ENCODE assay signal across 20 cellular contexts in the genomic region with DNA sequence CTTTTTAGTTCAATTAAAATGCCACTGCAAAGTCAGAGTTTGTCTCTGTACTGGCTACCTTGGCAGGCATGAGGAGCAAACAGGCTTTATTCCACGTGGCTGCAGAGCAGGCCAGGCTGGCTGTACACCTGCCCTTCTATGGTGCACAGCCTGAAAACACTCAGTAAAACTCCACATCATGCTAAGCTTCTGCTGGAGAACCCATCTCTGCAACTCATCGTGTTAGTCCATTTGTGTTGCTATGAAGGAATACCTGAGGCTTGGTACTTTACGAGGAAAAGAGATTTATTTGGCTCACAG.
DNase-seq lines count a peak whose midpoint lies in the region; ATAC-seq, FAIRE-seq and TF ChIP-seq lines count a peak whose summit lies in the region.
"Had no signal": no experiment of that assay in that cellular context is flagged by ENCODE, and none has a peak within 500 bp of the region (broad histone marks: within the 10 kb centered on the region; RNA-seq: fewer than 3 reads in every experiment).

No MANE protein-coding gene starts in this region.

- in situ Hi-C loops in HepG2 (cut with HindIII; ENCODE audit: extremely low pct_ligation_motif_present, low pct_unique_long_range_greater_than_20kb) = no loop called here

- H3K27me3 ChIP-seq in liver (ENCODE audit: control insufficient read depth in 4 of 4, insufficient read depth in 4 of 4, low read length in 3 of 4) = no peaks in the 10 kb centered on the region
- no peaks in the 10 kb centered on the region for H3K27me3 ChIP-seq in HepG2 (ENCODE audit: control insufficient read depth in 1 of 2, insufficient read depth in 2 of 2, low read length in 2 of 2)
- no peaks in the 10 kb centered on the region for H3K27me3 ChIP-seq in mesenchymal stem cell (ENCODE audit: control insufficient read depth in 1 of 2, insufficient read depth in 1 of 2, low read length in 2 of 2)
- H3K27me3 ChIP-seq in aorta (ENCODE audit: control insufficient read depth in 1 of 2, insufficient read depth in 2 of 2, low read length in 1 of 2) = no peaks in the 10 kb centered on the region

- H2AFZ ChIP-seq in HepG2 (ENCODE audit: low read length) (no peak overlapping the region), mesenchymal stem cell (ENCODE audit: low read depth, low read length) (no peak overlapping the region)

- 73% methylated on average over 3 of the region's 3 CpGs for WGBS in liver
- WGBS in HepG2 (ENCODE audit: low lambda C conversion rate) = 86% methylated on average over 3 of the region's 3 CpGs
- WGBS in mesenchymal stem cell = 76% methylated on average over 3 of the region's 3 CpGs
- 50 to 51% methylated on average over 3 of the region's 3 CpGs for WGBS in aorta, 2 donors

- H2BK5ac ChIP-seq in mesenchymal stem cell (ENCODE audit: low read depth, low read length, poor library complexity, severe bottlenecking) = no peak overlapping the region

- H3K4me2 ChIP-seq in HepG2 (ENCODE audit: low read depth, low read length) = no peak overlapping the region
- H3K4me2 ChIP-seq in mesenchymal stem cell (ENCODE audit: low read length, poor library complexity, severe bottlenecking) = no peak overlapping the region

- TF ChIP-seq EP300 in HepG2 (IDR thresholded peaks at IDR 0.05; ENCODE audit: low read depth in 2 of 2, low read length in 2 of 2) (no peak), HepG2 (CRISPR knock-in tag; IDR thresholded peaks at IDR 0.05; ENCODE audit: borderline replicate concordance) (no peak)

- no peak overlapping the region for H3K14ac ChIP-seq in mesenchymal stem cell (ENCODE audit: low read length in 2 of 2)

- no peak overlapping the region for H3K4me3 ChIP-seq in liver (ENCODE audit: low read depth in 1 of 3, low read length in 3 of 3)
- no peak overlapping the region for H3K4me3 ChIP-seq in HepG2 (replicated peaks in 1 of 3; ENCODE audit: insufficient read depth in 1 of 3, low read depth in 2 of 3, low read length in 3 of 3)
- H3K4me3 ChIP-seq in mesenchymal stem cell (ENCODE audit: insufficient read depth in 1 of 2, low read depth in 1 of 2, low read length in 2 of 2) = no peak overlapping the region
- H3K4me3 ChIP-seq in aorta (ENCODE audit: low read length in 2 of 2) = no peak overlapping the region
- H3K4me3 ChIP-seq: HAP-1 had no signal

- DNase-seq in HepG2 (ENCODE audit: low spot score) (no peak), left colon (no peak), mesenchymal stem cell (no peak), aorta (no peak), NCI-H510A treated with DMSO at 0.1 percent for 48 hours (lab: John Stamatoyannopoulos, UW) (no peak), NAMALWA (ENCODE audit: low spot score) (no peak)
- DNase-seq: CD8-positive, alpha-beta T cell; COR-L47; DMS153; DMS79 treated with DMSO at 0.1 percent for 48 hours; EL had no signal

- H4K91ac ChIP-seq in mesenchymal stem cell (ENCODE audit: low read length) = no peak overlapping the region

- H2AK5ac ChIP-seq in mesenchymal stem cell (ENCODE audit: low read length, severe bottlenecking) = no peak overlapping the region

- H3K79me2 ChIP-seq in HepG2 (ENCODE audit: insufficient read depth, low read length) = no peaks in the 10 kb centered on the region

- H3K9me3 ChIP-seq in liver (ENCODE audit: control insufficient read depth in 4 of 4, low read length in 3 of 4) (no peaks in the 10 kb centered on the region), HepG2 (ENCODE audit: low read length) (peaks cover 7% of the 10 kb centered on the region; the same call in 1 of the 2 replicates), mesenchymal stem cell (ENCODE audit: control insufficient read depth, low read length) (no peaks in the 10 kb centered on the region), aorta (ENCODE audit: control insufficient read depth, low read length) (no peaks in the 10 kb centered on the region)
- H3K9me3 ChIP-seq: HAP-1 had no signal

- no peak overlapping the region for H3K9ac ChIP-seq in liver (ENCODE audit: low read depth in 1 of 2, low read length in 2 of 2)
- H3K9ac ChIP-seq in HepG2 (ENCODE audit: insufficient read depth, low read depth, low read length) = no peak overlapping the region
- no peak overlapping the region for H3K9ac ChIP-seq in mesenchymal stem cell (ENCODE audit: low read length)

- no peak for TF ChIP-seq RAD21 in liver (IDR thresholded peaks at IDR 0.05)
- TF ChIP-seq RAD21 in HepG2 (CRISPR knock-in tag; IDR thresholded peaks at IDR 0.05) = no peak

- no peaks in the 10 kb centered on the region for H3K36me3 ChIP-seq in liver (ENCODE audit: control insufficient read depth in 4 of 4, insufficient read depth in 3 of 4, low read depth in 1 of 4, low read length in 3 of 4)
- H3K36me3 ChIP-seq in HepG2 (replicated peaks in 1 of 2; ENCODE audit: control insufficient read depth in 1 of 2, insufficient read depth in 2 of 2, low read length in 2 of 2) = no peaks in the 10 kb centered on the region
- peaks cover 0 to 10% of the 10 kb centered on the region in 2 experiments for H3K36me3 ChIP-seq in mesenchymal stem cell (ENCODE audit: control insufficient read depth in 1 of 2, insufficient read depth in 2 of 2, low read depth in 1 of 2, low read length in 2 of 2)
- H3K36me3 ChIP-seq in aorta (ENCODE audit: control insufficient read depth in 1 of 2, insufficient read depth in 2 of 2, low read length in 1 of 2) = no peaks in the 10 kb centered on the region
- H3K36me3 ChIP-seq: HAP-1 had no signal

- POLR2A ChIA-PET in HepG2 (lab: Yijun Ruan, JAX) = no interaction called here

- no peaks in the 10 kb centered on the region for H4K20me1 ChIP-seq in HepG2 (ENCODE audit: insufficient read depth, low read length)

- H3K23ac ChIP-seq in mesenchymal stem cell (ENCODE audit: low read length in 2 of 2) = no peak overlapping the region

- no peak for TF ChIP-seq POLR2A in HepG2 (IDR thresholded peaks at IDR 0.05; ENCODE audit: insufficient read depth in 1 of 2, low read depth in 2 of 2, low read length in 2 of 2)

- no peak overlapping the region for H3K4ac ChIP-seq in mesenchymal stem cell (ENCODE audit: low read depth in 1 of 2, low read length in 2 of 2)

- CTCF ChIA-PET in HepG2 (lab: Yijun Ruan, JAX; ENCODE audit: low intra/inter-chr PET ratio, low total read pairs) = no interaction called here

- no peak overlapping the region for H2BK12ac ChIP-seq in mesenchymal stem cell (ENCODE audit: low read length in 2 of 2)

- H3K18ac ChIP-seq in mesenchymal stem cell (ENCODE audit: low read depth in 1 of 2, low read length in 2 of 2) = peak overlapping the region; percentile 16 to 46

- H2BK15ac ChIP-seq in mesenchymal stem cell (ENCODE audit: low read depth, poor library complexity, severe bottlenecking) = no peak overlapping the region

- intact Hi-C loops in HepG2 (cut with micrococcal nuclease; ENCODE audit: unreplicated experiment) (no loop called here), left colon (cut with DNase I, micrococcal nuclease) (no loop called here), aorta (cut with DNase I) (no loop called here)

- ATAC-seq in HepG2 = no peak
- ATAC-seq in left colon = peak; percentile 42
- ATAC-seq in aorta (ENCODE audit: low FRiP score) = peak; percentile 54
- ATAC-seq in GM18511 (IDR thresholded peaks at IDR 0.05; ENCODE audit: unreplicated experiment) = no peak
- ATAC-seq: CD8-positive, alpha-beta T cell had no signal

- H3K4me1 ChIP-seq in liver (ENCODE audit: control insufficient read depth in 4 of 4, insufficient read depth in 4 of 4, low read length in 3 of 4) (peaks cover 2 to 15% (median 8%) of the 10 kb centered on the region in 4 donors), HepG2 (ENCODE audit: insufficient read depth, low read length) (peaks cover 6% of the 10 kb centered on the region; the same call in 1 of the 2 replicates), mesenchymal stem cell (ENCODE audit: control insufficient read depth, insufficient read depth, low read depth, low read length) (no peaks in the 10 kb centered on the region), aorta (ENCODE audit: control insufficient read depth in 1 of 2, insufficient read depth in 2 of 2, low read length in 2 of 2) (peaks cover 0 to 2% of the 10 kb centered on the region in 2 donors)

- H2BK120ac ChIP-seq in mesenchymal stem cell (ENCODE audit: low read depth, low read length) = no peak overlapping the region

- TF ChIP-seq CTCF in liver (IDR thresholded peaks at IDR 0.05; ENCODE audit: low read depth, low read length, missing input control) (no peak), HepG2 (CRISPR knock-in tag; IDR thresholded peaks at IDR 0.05) (no peak)

- H3K79me1 ChIP-seq in mesenchymal stem cell (replicated peaks; ENCODE audit: low read length, poor library complexity, severe bottlenecking) = peaks cover 3% of the 10 kb centered on the region

- no TSS peak for BruUV-seq in HepG2 (replicated peaks; lab: Mats Ljungman, UMichigan)

- FAIRE-seq in HepG2 (lab: Jason Lieb, UNC) = no peak
- FAIRE-seq: D721Med, G401.6, GM12891, H1, HTR-8/SVneo had no signal

- H3K27ac ChIP-seq in liver (ENCODE audit: low read depth in 1 of 2, low read length in 2 of 2) (peak overlapping the region; percentile 13 to 14), HepG2 (ENCODE audit: extremely low read length, insufficient read depth, low read length) (no peak overlapping the region), mesenchymal stem cell (ENCODE audit: low read length, poor library complexity, severe bottlenecking) (no peak overlapping the region), aorta (ENCODE audit: low read depth in 1 of 2, low read length in 2 of 2) (peak overlapping the region; percentile 20 to 76)
- H3K27ac ChIP-seq: 22Rv1 had no signal

- no peak overlapping the region for H4K8ac ChIP-seq in mesenchymal stem cell (ENCODE audit: low read length)

TF ChIP-seq in liver, 16 proteins besides CTCF, POLR2A, EP300 and RAD21 (continues in another document):
- TF ChIP-seq MAX (IDR thresholded peaks at IDR 0.05) = peak; percentile 79

TF ChIP-seq in HepG2, 621 proteins besides CTCF, POLR2A, EP300 and RAD21 (continues in another document):
- no peak for TF ChIP-seq KLF9 (CRISPR knock-in tag; IDR thresholded peaks at IDR 0.05; ENCODE audit: low read depth)
- TF ChIP-seq ZNF672 (CRISPR knock-in tag; IDR thresholded peaks at IDR 0.05) = no peak
- no peak for TF ChIP-seq KLF12 (CRISPR knock-in tag; IDR thresholded peaks at IDR 0.05; ENCODE audit: borderline replicate concordance)
- no peak for TF ChIP-seq ESRRA (CRISPR knock-in tag; IDR thresholded peaks at IDR 0.05; ENCODE audit: low read depth)
- TF ChIP-seq NAIF1 (CRISPR knock-in tag; IDR thresholded peaks at IDR 0.05; ENCODE audit: borderline replicate concordance) = no peak
- TF ChIP-seq TEAD3 (CRISPR knock-in tag; optimal IDR thresholded peaks at IDR 0.05; ENCODE audit: borderline replicate concordance) = no peak
- TF ChIP-seq SETDB1 (CRISPR knock-in tag; IDR thresholded peaks at IDR 0.05; ENCODE audit: borderline replicate concordance) = no peak
- no peak for TF ChIP-seq ZNF790 (CRISPR knock-in tag; IDR thresholded peaks at IDR 0.05; ENCODE audit: borderline replicate concordance)
- no peak for TF ChIP-seq CBX2 (IDR thresholded peaks at IDR 0.05; ENCODE audit: low read depth, low read length)
- no peak for TF ChIP-seq CBX2 (CRISPR knock-in tag; IDR thresholded peaks at IDR 0.05; ENCODE audit: low read depth)
- no peak for TF ChIP-seq ZMAT3 (CRISPR knock-in tag; conservative IDR thresholded peaks at IDR 0.05)

Comparison
In these comparisons a context has a peak if more than half of its experiments do, and no peak if none do; other contexts are left out.
1. H3K27ac ChIP-seq: peak in liver (2 of 2) and aorta (2 of 2); none in HepG2 (single experiment) and mesenchymal stem cell (single experiment).
2. ATAC-seq: peak in left colon (single experiment) and aorta (single experiment); none in HepG2 (single experiment) and GM18511 (single experiment).